ENCODE assay signal across 8 cellular contexts in the genomic region with DNA sequence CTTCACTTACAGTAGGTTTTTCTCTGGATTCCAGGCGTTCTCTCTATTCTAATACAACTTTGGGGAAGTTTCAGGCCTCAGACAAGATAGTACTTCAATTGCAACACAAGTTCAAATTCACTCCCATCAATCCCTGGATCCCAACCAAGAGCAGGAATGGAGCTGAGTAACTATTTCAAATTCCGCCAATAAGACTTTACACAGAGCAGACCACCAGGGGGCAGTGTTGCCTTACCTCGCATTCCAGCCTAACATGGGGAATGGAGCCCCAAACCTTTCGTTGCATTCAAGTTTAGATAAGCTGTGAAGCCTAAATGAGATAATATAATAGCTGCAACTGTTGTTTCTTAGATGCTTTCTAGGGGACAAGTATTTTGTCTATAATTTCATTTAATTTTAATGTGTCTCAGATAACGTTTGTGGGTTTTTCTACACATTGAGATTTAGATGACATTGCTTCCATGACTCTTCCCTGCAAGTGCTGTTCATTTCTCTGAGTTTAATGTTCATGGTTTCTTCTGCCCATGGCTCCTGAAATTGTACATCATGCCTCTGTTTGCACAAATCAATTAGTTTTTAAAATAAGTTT.
A peak's percentile ranks its signal among the peaks of the same experiment; 100 is the strongest.
DNase-seq lines count a peak whose midpoint lies in the region; ATAC-seq, FAIRE-seq and TF ChIP-seq lines count a peak whose summit lies in the region.

No MANE protein-coding gene starts in this region.

- in situ Hi-C loops in GM23248 (cut with MboI), result no loop called here

- no peak overlapping the region for H2AFZ ChIP-seq in GM23248

- H3K27me3 ChIP-seq in GM23248 (replicated peaks; ENCODE audit: insufficient read depth) (peaks cover 30% of the 10 kb centered on the region; the same call in 1 of the 2 replicates), small intestine (ENCODE audit: control insufficient read depth in 2 of 2, insufficient read depth in 2 of 2, low read length in 2 of 2) (no peaks in the 10 kb centered on the region)

- H3K4me3 Mint-ChIP-seq in activated T-helper 17 cell treated with anti-CD3 and anti-CD28 coated beads, Interleukin-2, amount 50 U/mL, for 72 hours, result no peak overlapping the region

- H3K4me3 ChIP-seq in GM23248 (no peak overlapping the region), LNCaP clone FGC (ENCODE audit: low read depth, low read length) (no peak overlapping the region), small intestine (ENCODE audit: low read depth in 1 of 2, low read length in 2 of 2) (no peak overlapping the region)

- no peak overlapping the region for H3K9ac ChIP-seq in GM23248

- no peaks in the 10 kb centered on the region for H3K4me1 Mint-ChIP-seq in activated T-helper 17 cell treated with anti-CD3 and anti-CD28 coated beads, Interleukin-2, amount 50 U/mL, for 72 hours

- H3K4me1 ChIP-seq in GM23248 (ENCODE audit: insufficient read depth) (0 out of 2 replicates have a peak, but pooled peaks cover 3% of the 10 kb centered on the region), small intestine (ENCODE audit: control insufficient read depth in 2 of 2, insufficient read depth in 1 of 2, low read depth in 1 of 2, low read length in 1 of 2) (no peaks in the 10 kb centered on the region)

- no peaks in the 10 kb centered on the region for H3K9me3 Mint-ChIP-seq in activated T-helper 17 cell treated with anti-CD3 and anti-CD28 coated beads, Interleukin-2, amount 50 U/mL, for 72 hours

- 21 to 22% methylated on average over 5 of the region's 5 CpGs for WGBS in GM23248 (ENCODE audit: low coverage in 1 of 2, low lambda C conversion rate in 2 of 2, missing lambda C conversion rate in 2 of 2), 2 experiments
- WGBS in small intestine, 3 donors, result 20 to 40% (median 20%) methylated on average over 5 of the region's 5 CpGs

- no peaks in the 10 kb centered on the region for H3K79me2 ChIP-seq in GM23248 (ENCODE audit: insufficient read depth)

- H3K27ac ChIP-seq in GM23248 (no peak overlapping the region), small intestine (ENCODE audit: low read depth in 1 of 2, low read length in 1 of 2) (no peak overlapping the region)

- no peaks in the 10 kb centered on the region for H3K9me2 ChIP-seq in GM23248 (ENCODE audit: insufficient read depth)

- no peak for FAIRE-seq in small intestine (lab: Jason Lieb, UNC)

- peak; percentile 47 for DNase-seq in GM10248 (ENCODE audit: extremely low spot score)
- peak; percentile 83 for DNase-seq in GM23248
- peak; percentile 47 for DNase-seq in LNCaP clone FGC (ENCODE audit: low read depth)
- DNase-seq in SW480 (ENCODE audit: low spot score), result peak; percentile 45
- peak; percentile 67 for DNase-seq in amniotic epithelial cell (ENCODE audit: low read depth)
- DNase-seq in hepatic stellate cell (ENCODE audit: low spot score), result peak; percentile 51
- DNase-seq in small intestine, result peak; percentile 53

- CTCF ChIA-PET in GM10248 (lab: Yijun Ruan, JAX), result interaction anchor here (0.9 to 3.4 kb wide), 20 partner anchors 9 to 335 kb away, joined by 3 to 41 read pairs (median 4); no protein-coding TSS in a partner anchor

- H3K27me3 Mint-ChIP-seq in activated T-helper 17 cell treated with anti-CD3 and anti-CD28 coated beads, Interleukin-2, amount 50 U/mL, for 72 hours, result peaks cover 28% of the 10 kb centered on the region

- H4K20me1 ChIP-seq in GM23248 (ENCODE audit: insufficient read depth), result no peaks in the 10 kb centered on the region

- POLR2A ChIA-PET in GM10248 (lab: Yijun Ruan, JAX), result no interaction called here

- no peaks in the 10 kb centered on the region for H3K36me3 Mint-ChIP-seq in activated T-helper 17 cell treated with anti-CD3 and anti-CD28 coated beads, Interleukin-2, amount 50 U/mL, for 72 hours (ENCODE audit: low read depth)

- H3K9me3 ChIP-seq in GM23248 (ENCODE audit: low read depth) (no peaks in the 10 kb centered on the region), small intestine (ENCODE audit: control insufficient read depth, low read depth) (no peaks in the 10 kb centered on the region)

- no peak overlapping the region for H3K27ac Mint-ChIP-seq in activated T-helper 17 cell treated with anti-CD3 and anti-CD28 coated beads, Interleukin-2, amount 50 U/mL, for 72 hours

- ATAC-seq in activated T-helper 17 cell treated with anti-CD3 and anti-CD28 coated beads, Interleukin-2, amount 50 U/mL, for 72 hours (replicated peaks), result no peak

- no peak overlapping the region for H3K4me2 ChIP-seq in GM23248 (ENCODE audit: unreplicated experiment)

- H3F3A ChIP-seq in GM23248 (ENCODE audit: insufficient read depth), result no peaks in the 10 kb centered on the region

- peak; percentile 74 for TF ChIP-seq CTCF in GM10248 (IDR thresholded peaks at IDR 0.05; ENCODE audit: control extremely low read depth, extremely low read depth, low read depth, missing control alignments)
- TF ChIP-seq CTCF in LNCaP clone FGC (IDR thresholded peaks at IDR 0.05; ENCODE audit: control insufficient read depth, extremely low read depth, insufficient read depth), result peak; percentile 86

- H3K36me3 ChIP-seq in GM23248 (ENCODE audit: low read depth) (no peaks in the 10 kb centered on the region), small intestine (ENCODE audit: control insufficient read depth in 2 of 2, insufficient read depth in 2 of 2, low read length in 2 of 2) (no peaks in the 10 kb centered on the region)
